32 cellular contexts compared by ENCODE assay signal in the genomic region with DNA sequence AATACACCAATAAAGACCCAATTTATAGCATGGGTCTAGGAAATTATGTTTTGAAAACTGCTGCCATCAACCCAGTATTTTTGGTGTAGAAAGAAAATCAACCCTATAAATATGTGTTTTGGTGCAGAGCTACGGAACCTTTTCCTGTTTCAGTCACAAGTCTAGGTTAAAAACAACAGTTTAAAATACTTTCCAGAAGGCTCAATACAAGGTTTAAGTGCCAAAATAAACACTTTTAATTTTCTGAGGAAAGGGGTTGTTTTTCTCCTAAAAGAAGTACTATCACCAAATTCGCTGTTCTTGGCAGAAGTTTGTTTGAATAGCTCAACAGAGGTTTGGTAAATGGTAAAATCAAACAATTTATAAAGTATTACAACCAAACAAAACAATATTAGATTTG.
DNase-seq lines count a peak whose midpoint lies in the region; ATAC-seq, FAIRE-seq and TF ChIP-seq lines count a peak whose summit lies in the region.
"Had no signal": no experiment of that assay in that cellular context is flagged by ENCODE, and none has a peak within 500 bp of the region (broad histone marks: within the 10 kb centered on the region; RNA-seq: fewer than 3 reads in every experiment).

No MANE protein-coding gene starts in this region.

- TF ChIP-seq POLR2A in thyroid gland (IDR thresholded peaks at IDR 0.05): no peak

- H3K27ac ChIP-seq in Panc1 (ENCODE audit: low read length) (no peak overlapping the region), thyroid gland (peak overlapping the region in 2 of 3 donors; percentile 38 to 66)
- H3K27ac ChIP-seq: BLaER1 treated with 17β-estradiol and CSF1 and Interleukin-3, amounts not matched to agents 10 nM and 100 nM; pancreas; Peyer's patch; SJSA1 had no signal

- H3K4me1 ChIP-seq in Panc1 (ENCODE audit: control insufficient read depth, insufficient read depth, low read length) (no peaks in the 10 kb centered on the region), thyroid gland (peaks cover 10 to 18% of the 10 kb centered on the region in 2 donors)
- H3K4me1 ChIP-seq: BLaER1 treated with 17β-estradiol and CSF1 and Interleukin-3, amounts not matched to agents 10 nM and 100 nM; pancreas; Peyer's patch; SJSA1 had no signal

- peak; percentile 53 for FAIRE-seq in islet of Langerhans (lab: Jason Lieb, UNC)
- FAIRE-seq: GM19239, H54 had no signal

- H3K36me3 ChIP-seq in Panc1 (ENCODE audit: control insufficient read depth, insufficient read depth, low read length) (no peaks in the 10 kb centered on the region), thyroid gland (no peaks in the 10 kb centered on the region)
- H3K36me3 ChIP-seq: pancreas, Peyer's patch, SJSA1 had no signal

- POLR2A ChIA-PET in Panc1 (lab: Charles Lee): no interaction called here

- intact Hi-C loops in Panc1 (cut with micrococcal nuclease; ENCODE audit: unreplicated experiment) (no loop called here), thyroid gland (cut with DNase I) (no loop called here)

- 15 to 19% methylated on average over 2 of the region's 2 CpGs for WGBS in thyroid gland, 2 donors

- TF ChIP-seq CTCF in Panc1 (IDR thresholded peaks at IDR 0.05) (no peak), thyroid gland (IDR thresholded peaks at IDR 0.05) (no peak)

- ATAC-seq in Panc1 (no peak), HG02840 (IDR thresholded peaks at IDR 0.05; ENCODE audit: low FRiP score, unreplicated experiment) (no peak)
- ATAC-seq: mucosa of descending colon; pancreas; stimulated activated effector memory CD8-positive, alpha-beta T cell treated with anti-CD3 and anti-CD28 coated beads, Interleukin-12 subunit alpha, Interleukin-12 subunit beta, amount 100 ng/mL, for 72 hours; T-cell had no signal

- in situ Hi-C loops in Panc1 (cut with HindIII; ENCODE audit: low pct_unique_long_range_greater_than_20kb, low sequenced_read_pairs): no loop called here

- DNase-seq in Panc1 (ENCODE audit: low read depth, low spot score) (no peak), dermis blood vessel endothelial cell (peak; percentile 69), thyroid gland (no peak), activated gamma-delta T cell (lab: John Stamatoyannopoulos, UW) (no peak), Ammon's horn (ENCODE audit: low spot score) (no peak)
- DNase-seq: activated CD4-positive, alpha-beta T cell treated with anti-CD3 and anti-CD28 coated beads, Interleukin-2, amount 50 U/mL, for 48 hours; activated CD8-positive, alpha-beta memory T cell treated with anti-CD3 and anti-CD28 coated beads, Interleukin-2, amount 50 U/mL, for 4 hours; activated naive CD4-positive, alpha-beta T cell treated with anti-CD3 and anti-CD28 coated beads, Interleukin-2, amount 10 ng/mL, durations not matched to agents 7 days and 5 days; amniotic stem cell; Caco-2; caudate nucleus; DMS79; GDM1; glutamatergic neuron; kidney; mucosa of descending colon; NCI-H1105; NCI-H187 treated with DMSO at 0.1 percent for 48 hours; NCI-H524 treated with DMSO at 0.1 percent for 48 hours; nephron progenitor cell; pancreas; Peyer's patch; stimulated activated CD4-positive, alpha-beta T cell treated with anti-CD3 and anti-CD28 coated beads, Interleukin-4, amount 100 ng/mL, for 24 hours; T-cell had no signal

- CTCF ChIA-PET in Panc1 (lab: Charles Lee): no interaction called here

- H3K9me3 ChIP-seq in Panc1 (ENCODE audit: control insufficient read depth, insufficient read depth, low read depth, low read length) (no peaks in the 10 kb centered on the region), thyroid gland (no peaks in the 10 kb centered on the region)
- H3K9me3 ChIP-seq: BLaER1 treated with 17β-estradiol and CSF1 and Interleukin-3, amounts not matched to agents 10 nM and 100 nM; mucosa of descending colon; pancreas; Peyer's patch; SJSA1 had no signal

- H3K4me3 ChIP-seq in Panc1 (ENCODE audit: low read depth in 2 of 2, low read length in 2 of 2) (no peak overlapping the region), thyroid gland (replicated peaks in 1 of 3) (no peak overlapping the region)
- H3K4me3 ChIP-seq: BLaER1 treated with 17β-estradiol and CSF1 and Interleukin-3, amounts not matched to agents 10 nM and 100 nM; lung; mucosa of descending colon; pancreas; Peyer's patch; SJSA1 had no signal

- H3K27me3 ChIP-seq in Panc1 (ENCODE audit: control insufficient read depth, insufficient read depth, low read length) (no peaks in the 10 kb centered on the region), thyroid gland (no peaks in the 10 kb centered on the region)
- H3K27me3 ChIP-seq: BLaER1 treated with 17β-estradiol and CSF1 and Interleukin-3, amounts not matched to agents 10 nM and 100 nM; pancreas; Peyer's patch; SJSA1 had no signal

- BruUV-seq in Panc1 (replicated peaks; lab: Mats Ljungman, UMichigan): TSS peak; percentile 6
